Comparison of ENCODE assay signal across 14 cellular contexts in the genomic region with DNA sequence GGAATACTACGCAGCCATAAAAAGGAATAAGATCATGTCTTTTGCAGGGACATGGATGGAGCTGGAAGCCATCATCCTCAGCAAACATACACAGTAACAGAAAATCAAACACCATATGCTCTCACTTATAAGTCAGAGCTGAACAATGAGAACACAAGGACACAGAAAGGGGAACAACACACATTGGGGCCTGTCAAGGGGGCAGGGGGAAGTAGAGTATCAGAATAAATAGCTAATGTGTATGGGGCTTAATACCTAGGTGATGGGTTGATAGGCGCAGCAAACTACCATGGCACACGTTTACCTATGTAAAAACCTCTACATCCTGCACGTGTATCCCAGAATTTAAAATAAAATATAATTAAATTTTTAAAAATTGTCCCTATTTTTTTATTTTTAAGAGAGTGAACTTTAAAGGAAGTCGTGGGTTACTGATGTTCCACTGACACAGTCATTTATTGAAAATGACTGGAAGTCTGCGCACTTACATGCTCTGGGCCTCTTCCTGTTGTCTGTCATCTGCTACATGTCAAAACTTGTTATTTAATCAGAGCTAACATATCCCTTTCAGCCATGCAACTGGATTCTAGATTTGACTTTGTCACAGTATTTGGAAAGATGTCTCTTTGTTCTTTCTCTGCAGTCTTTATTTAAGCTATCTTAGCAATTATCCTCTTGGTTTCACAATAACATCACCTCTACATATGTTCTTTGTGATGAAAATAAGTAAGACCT.
DNase-seq lines count a peak whose midpoint lies in the region; ATAC-seq and TF ChIP-seq lines count a peak whose summit lies in the region.
"Had no signal": no experiment of that assay in that cellular context is flagged by ENCODE, and none has a peak within 500 bp of the region (broad histone marks: within the 10 kb centered on the region; RNA-seq: fewer than 3 reads in every experiment).

No MANE protein-coding gene starts in this region.

- DNase-seq in NCI-H1105 treated with DMSO at 0.1 percent for 48 hours (lab: John Stamatoyannopoulos, UW), result peak; percentile 44
- no peak for DNase-seq in NCI-H1105 (lab: John Stamatoyannopoulos, UW)
- peak; percentile 15 for DNase-seq in NCI-H146 treated with DMSO at 0.1 percent for 48 hours (lab: John Stamatoyannopoulos, UW; ENCODE audit: unreplicated experiment)
- peak; percentile 62 to 80 for DNase-seq in foreskin keratinocyte
- no peak for DNase-seq in occipital lobe (lab: John Stamatoyannopoulos, UW)
- DNase-seq in activated CD4-positive, alpha-beta T cell treated with anti-CD3 and anti-CD28 coated beads for 1 hour, result no peak
- no peak for DNase-seq in NCI-H1092 (lab: John Stamatoyannopoulos, UW)
- DNase-seq: activated CD4-positive, alpha-beta T cell treated with anti-CD3 and anti-CD28 coated beads, Interleukin-2, amount 50 U/mL, for 48 hours; activated naive CD4-positive, alpha-beta T cell; DND-41; IMR-90; NCI-H524; T-cell had no signal

- peak overlapping the region; percentile 9 for H3K27ac ChIP-seq in foreskin keratinocyte

- H3K27me3 ChIP-seq in foreskin keratinocyte, result no peaks in the 10 kb centered on the region

- ATAC-seq in HG02759 (IDR thresholded peaks at IDR 0.05; ENCODE audit: unreplicated experiment) (peak; percentile 64), foreskin keratinocyte (peak; percentile 97)
- ATAC-seq: T-cell had no signal

- H3K4me1 ChIP-seq in foreskin keratinocyte, result peaks cover 10% of the 10 kb centered on the region

- no peak for TF ChIP-seq CTCF in foreskin keratinocyte (conservative IDR thresholded peaks at IDR 0.05)

Comparison
In these comparisons a context has a peak if more than half of its experiments do, and no peak if none do; other contexts are left out.
1. DNase-seq: peak in NCI-H1105 treated with DMSO at 0.1 percent for 48 hours (single experiment), NCI-H146 treated with DMSO at 0.1 percent for 48 hours (single experiment) and foreskin keratinocyte (2 of 2); none in NCI-H1105 (single experiment), occipital lobe (single experiment), activated CD4-positive, alpha-beta T cell treated with anti-CD3 and anti-CD28 coated beads for 1 hour (single experiment) and NCI-H1092 (single experiment).